Comparison of ENCODE assay signal across 21 cellular contexts in genomic region chr6:154696661-154697060, GRCh38.
"Had no signal": no experiment of that assay in that cellular context is flagged by ENCODE, and none has a peak within 500 bp of the region (broad histone marks: within the 10 kb centered on the region; RNA-seq: fewer than 3 reads in every experiment).

No MANE protein-coding gene starts in this region.

- H3K4me3 ChIP-seq: SJSA1, SK-N-MC had no signal

- H3K27me3 ChIP-seq: SJSA1 had no signal

- DNase-seq: IMR-90, Kasumi-1, KG1, MV-4-11, NCI-H1048, NCI-H1105, NCI-H1417, NCI-H1436 treated with DMSO at 0.1 percent for 48 hours, NCI-H1694, NCI-H187 treated with DMSO at 0.1 percent for 48 hours, NCI-H2081, NCI-H2107, NCI-H2227 treated with DMSO at 0.1 percent for 48 hours, NCI-H524, NCI-H526 treated with DMSO at 0.1 percent for 48 hours, NCI-H774, Right ventricle myocardium superior, RPMI8226, SIG-M5 had no signal

- H3K36me3 ChIP-seq: SJSA1 had no signal

- H3K4me1 ChIP-seq: SJSA1 had no signal

- H3K27ac ChIP-seq: SJSA1, SK-N-MC had no signal

- H3K9me3 ChIP-seq: SJSA1 had no signal
